1 cellular context compared by ENCODE assay signal in the genomic region with DNA sequence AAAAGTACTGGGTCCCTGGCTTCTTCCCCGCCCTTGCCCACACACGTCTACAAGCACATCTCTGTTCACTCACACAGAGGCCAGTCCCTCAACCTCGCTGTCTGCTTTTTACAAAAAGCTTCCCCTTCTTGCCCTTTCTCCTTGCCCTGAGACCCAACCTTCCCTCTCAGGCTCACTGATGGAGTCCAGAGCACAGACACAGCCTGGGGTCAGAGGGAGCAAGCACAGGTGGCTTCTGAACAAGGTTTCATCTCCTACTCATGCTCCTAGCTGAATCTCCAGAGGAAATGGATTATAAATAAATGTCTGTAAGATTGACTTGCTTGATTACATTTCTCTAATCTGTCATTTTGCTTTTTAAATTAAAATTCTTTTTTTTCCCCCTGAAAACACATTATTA.
TF ChIP-seq lines count a peak whose summit lies in the region.

No MANE protein-coding gene starts in this region.

TF ChIP-seq in SK-N-SH, 30 proteins besides CTCF, POLR2A, EP300 and RAD21 (continued from another document):
- TF ChIP-seq USF2 (IDR thresholded peaks at IDR 0.05; ENCODE audit: borderline replicate concordance, low read depth, low read length), result no peak
- no peak for TF ChIP-seq EZH2phosphoT487 (IDR thresholded peaks at IDR 0.05; ENCODE audit: borderline replicate concordance, low read depth)
- no peak for TF ChIP-seq POLR2AphosphoS5 (IDR thresholded peaks at IDR 0.05; ENCODE audit: low read depth, low read length)
- no peak for TF ChIP-seq ELF1 (IDR thresholded peaks at IDR 0.05)
- TF ChIP-seq YY1 (IDR thresholded peaks at IDR 0.05; ENCODE audit: low read depth), result no peak
- TF ChIP-seq PBX3 (IDR thresholded peaks at IDR 0.05), result no peak
